In genomic region chr2:147467441-147467840, GRCh38 we compare ENCODE assay signal across 15 cellular contexts.
DNase-seq lines count a peak whose midpoint lies in the region; ATAC-seq, FAIRE-seq and TF ChIP-seq lines count a peak whose summit lies in the region.
"Had no signal": no experiment of that assay in that cellular context is flagged by ENCODE, and none has a peak within 500 bp of the region (broad histone marks: within the 10 kb centered on the region; RNA-seq: fewer than 3 reads in every experiment).

No MANE protein-coding gene starts in this region.

- H3K79me2 ChIP-seq in HepG2 (ENCODE audit: insufficient read depth, low read length) (no peaks in the 10 kb centered on the region), PC-3 (ENCODE audit: low read length) (no peaks in the 10 kb centered on the region)

- POLR2A ChIA-PET in HepG2 (lab: Yijun Ruan, JAX) (no interaction called here), PC-3 (lab: Charles Lee; ENCODE audit: unreplicated experiment) (no interaction called here)

- intact Hi-C loops in HepG2 (cut with micrococcal nuclease; ENCODE audit: unreplicated experiment): no loop called here
- intact Hi-C loops in right lobe of liver (cut with DNase I): no loop called here
- intact Hi-C loops in PC-3 (cut with micrococcal nuclease): no loop called here

- ATAC-seq in HepG2: no peak
- ATAC-seq in right lobe of liver: no peak
- ATAC-seq in PC-3: no peak
- ATAC-seq in gastroesophageal sphincter: no peak
- ATAC-seq: K562 had no signal

- TF ChIP-seq EP300 in HepG2 (IDR thresholded peaks at IDR 0.05; ENCODE audit: low read depth in 2 of 2, low read length in 2 of 2) (no peak), HepG2 (CRISPR knock-in tag; IDR thresholded peaks at IDR 0.05; ENCODE audit: borderline replicate concordance) (no peak), gastroesophageal sphincter (IDR thresholded peaks at IDR 0.05) (no peak)

- BruUV-seq in HepG2 (replicated peaks; lab: Mats Ljungman, UMichigan): no TSS peak
- no TSS peak for BruUV-seq in PC-3 (replicated peaks; lab: Mats Ljungman, UMichigan)

- H2AFZ ChIP-seq in HepG2 (ENCODE audit: low read length) (no peak overlapping the region), PC-3 (ENCODE audit: low read length) (no peak overlapping the region)

- H3K27ac ChIP-seq in HepG2 (ENCODE audit: extremely low read length, insufficient read depth, low read length) (no peak overlapping the region), right lobe of liver (no peak overlapping the region), PC-3 (ENCODE audit: low read length) (no peak overlapping the region), gastroesophageal sphincter (no peak overlapping the region)
- H3K27ac ChIP-seq: C4-2B, HL-60 had no signal

- H3K9ac ChIP-seq in HepG2 (ENCODE audit: insufficient read depth, low read depth, low read length) (no peak overlapping the region), PC-3 (ENCODE audit: low read length) (no peak overlapping the region)

- in situ Hi-C loops in HepG2 (cut with HindIII; ENCODE audit: extremely low pct_ligation_motif_present, low pct_unique_long_range_greater_than_20kb): no loop called here
- in situ Hi-C loops in GM13977 (cut with MboI; ENCODE audit: low pct_unique_long_range_greater_than_20kb, low sequenced_read_pairs, unreplicated experiment): no loop called here

- H3K4me3 ChIP-seq in HepG2 (replicated peaks in 1 of 3; ENCODE audit: insufficient read depth in 1 of 3, low read depth in 2 of 3, low read length in 3 of 3) (no peak overlapping the region), right lobe of liver (no peak overlapping the region), PC-3 (ENCODE audit: low read length) (no peak overlapping the region), fibroblast of mammary gland (ENCODE audit: control insufficient read depth, low read depth, low read length) (no peak overlapping the region), gastroesophageal sphincter (no peak overlapping the region)
- H3K4me3 ChIP-seq: K562 had no signal

- no peaks in the 10 kb centered on the region for H3K36me3 ChIP-seq in HepG2 (replicated peaks in 1 of 2; ENCODE audit: control insufficient read depth in 1 of 2, insufficient read depth in 2 of 2, low read length in 2 of 2)
- H3K36me3 ChIP-seq in right lobe of liver: no peaks in the 10 kb centered on the region
- H3K36me3 ChIP-seq in PC-3 (ENCODE audit: low read depth, low read length): no peaks in the 10 kb centered on the region
- no peaks in the 10 kb centered on the region for H3K36me3 ChIP-seq in gastroesophageal sphincter

- no peak for TF ChIP-seq RAD21 in HepG2 (CRISPR knock-in tag; IDR thresholded peaks at IDR 0.05)

- no peak for DNase-seq in HepG2 (ENCODE audit: low spot score)
- no peak for DNase-seq in right lobe of liver
- DNase-seq in PC-3: peak; percentile 35
- DNase-seq in fibroblast of mammary gland (ENCODE audit: low read depth): peak; percentile 43
- DNase-seq in SIG-M5 treated with dmso at 0.1 percent for 504 hours (lab: John Stamatoyannopoulos, UW; ENCODE audit: unreplicated experiment): no peak
- DNase-seq in GM13977 (ENCODE audit: low spot score): no peak
- DNase-seq: CD4-positive, alpha-beta memory T cell; DMS79; H7; HFFc6 had no signal

- TF ChIP-seq POLR2A in HepG2 (IDR thresholded peaks at IDR 0.05; ENCODE audit: insufficient read depth in 1 of 2, low read depth in 2 of 2, low read length in 2 of 2): no peak
- TF ChIP-seq POLR2A in right lobe of liver (IDR thresholded peaks at IDR 0.05): no peak
- TF ChIP-seq POLR2A in gastroesophageal sphincter (IDR thresholded peaks at IDR 0.05): no peak

- H3K4me2 ChIP-seq in HepG2 (ENCODE audit: low read depth, low read length) (no peak overlapping the region), PC-3 (ENCODE audit: low read length) (no peak overlapping the region)

- CTCF ChIA-PET in HepG2 (lab: Yijun Ruan, JAX; ENCODE audit: low intra/inter-chr PET ratio, low total read pairs) (no interaction called here), PC-3 (lab: Charles Lee) (no interaction called here)

- H3K27me3 ChIP-seq in HepG2 (ENCODE audit: control insufficient read depth in 1 of 2, insufficient read depth in 2 of 2, low read length in 2 of 2): no peaks in the 10 kb centered on the region; a peak in 1 of 5 replicates
- H3K27me3 ChIP-seq in right lobe of liver: no peaks in the 10 kb centered on the region
- H3K27me3 ChIP-seq in PC-3 (ENCODE audit: low read length): no peaks in the 10 kb centered on the region
- no peaks in the 10 kb centered on the region for H3K27me3 ChIP-seq in gastroesophageal sphincter

- H3K9me2 ChIP-seq in PC-3 (replicated peaks; ENCODE audit: low read length): no peaks in the 10 kb centered on the region

- no peak for FAIRE-seq in HepG2 (lab: Jason Lieb, UNC)
- FAIRE-seq: GM12891, K562 had no signal

- H4K20me1 ChIP-seq in HepG2 (ENCODE audit: insufficient read depth, low read length) (no peaks in the 10 kb centered on the region), PC-3 (ENCODE audit: low read length) (no peaks in the 10 kb centered on the region)

- H3K4me1 ChIP-seq in HepG2 (ENCODE audit: insufficient read depth, low read length) (0 out of 2 replicates have a peak, but pooled peaks cover 11% of the 10 kb centered on the region), right lobe of liver (peaks cover 0 to 13% (median 2%) of the 10 kb centered on the region in 4 donors), PC-3 (ENCODE audit: insufficient read depth, low read length) (0 out of 2 replicates have a peak, but pooled peaks cover 7% of the 10 kb centered on the region), gastroesophageal sphincter (no peaks in the 10 kb centered on the region)

- WGBS in HepG2 (ENCODE audit: low lambda C conversion rate): 0% methylated on average over 1 of the region's 1 CpG
- 75% methylated on average over 1 of the region's 1 CpG for WGBS in right lobe of liver (ENCODE audit: insufficient coverage, low coverage, low lambda C conversion rate, missing lambda C conversion rate)
- WGBS in gastroesophageal sphincter (ENCODE audit: low coverage in 1 of 2), 2 donors: 79% methylated on average over 1 of the region's 1 CpG; no CpG with 5 or more reads in 1 of the 2 donors

- H3K9me3 ChIP-seq in HepG2 (ENCODE audit: low read length) (no peaks in the 10 kb centered on the region), right lobe of liver (no peaks in the 10 kb centered on the region), PC-3 (ENCODE audit: low read length) (no peaks in the 10 kb centered on the region), gastroesophageal sphincter (no peaks in the 10 kb centered on the region)

- TF ChIP-seq CTCF in HepG2 (CRISPR knock-in tag; IDR thresholded peaks at IDR 0.05) (no peak), right lobe of liver (IDR thresholded peaks at IDR 0.05) (no peak), PC-3 (conservative IDR thresholded peaks at IDR 0.05; ENCODE audit: low read depth, low read length) (no peak), fibroblast of mammary gland (conservative IDR thresholded peaks at IDR 0.05; ENCODE audit: control insufficient read depth, insufficient read depth, low read depth, low read length) (no peak), gastroesophageal sphincter (IDR thresholded peaks at IDR 0.05) (no peak), GM13977 (IDR thresholded peaks at IDR 0.05; ENCODE audit: extremely low read depth, insufficient read depth, missing control alignments) (no peak)

- H3F3A ChIP-seq in PC-3 (ENCODE audit: low read length, unreplicated experiment): no peaks in the 10 kb centered on the region

TF ChIP-seq in HepG2, 621 proteins besides CTCF, POLR2A, EP300 and RAD21:
- TF ChIP-seq MAFG (CRISPR knock-in tag; IDR thresholded peaks at IDR 0.05): no peak
- no peak for TF ChIP-seq ZNF770 (CRISPR knock-in tag; IDR thresholded peaks at IDR 0.05)
- TF ChIP-seq ZNF563 (CRISPR knock-in tag; IDR thresholded peaks at IDR 0.05): no peak
- TF ChIP-seq KMT2A (CRISPR knock-in tag; IDR thresholded peaks at IDR 0.05): no peak
- TF ChIP-seq ZNF136 (CRISPR knock-in tag; IDR thresholded peaks at IDR 0.05; ENCODE audit: low read depth): no peak
- TF ChIP-seq HMGA1 (CRISPR knock-in tag; conservative IDR thresholded peaks at IDR 0.05): no peak
- no peak for TF ChIP-seq HNF4A (CRISPR knock-in tag; IDR thresholded peaks at IDR 0.05)
- TF ChIP-seq ZNF567 (CRISPR knock-in tag; IDR thresholded peaks at IDR 0.05; ENCODE audit: borderline replicate concordance): no peak
- TF ChIP-seq CREB1 (IDR thresholded peaks at IDR 0.05): peak; percentile 42; the same call in 1 of the 2 replicates
- no peak for TF ChIP-seq CREB1 (CRISPR knock-in tag; IDR thresholded peaks at IDR 0.05)
- peak; percentile 36; the same call in 1 of the 2 replicates for TF ChIP-seq ATF7 (IDR thresholded peaks at IDR 0.05)
- TF ChIP-seq ATF7 (CRISPR knock-in tag; IDR thresholded peaks at IDR 0.05): no peak
- TF ChIP-seq BRF2 (CRISPR knock-in tag; IDR thresholded peaks at IDR 0.05): no peak

Comparison
In these comparisons a context has a peak if more than half of its experiments do, and no peak if none do; other contexts are left out.
1. DNase-seq: peak in PC-3 (single experiment) and fibroblast of mammary gland (single experiment); none in HepG2 (single experiment), right lobe of liver (0 of 3), SIG-M5 treated with dmso at 0.1 percent for 504 hours (single experiment) and GM13977 (single experiment).